30 cellular contexts compared by ENCODE assay signal in the genomic region with DNA sequence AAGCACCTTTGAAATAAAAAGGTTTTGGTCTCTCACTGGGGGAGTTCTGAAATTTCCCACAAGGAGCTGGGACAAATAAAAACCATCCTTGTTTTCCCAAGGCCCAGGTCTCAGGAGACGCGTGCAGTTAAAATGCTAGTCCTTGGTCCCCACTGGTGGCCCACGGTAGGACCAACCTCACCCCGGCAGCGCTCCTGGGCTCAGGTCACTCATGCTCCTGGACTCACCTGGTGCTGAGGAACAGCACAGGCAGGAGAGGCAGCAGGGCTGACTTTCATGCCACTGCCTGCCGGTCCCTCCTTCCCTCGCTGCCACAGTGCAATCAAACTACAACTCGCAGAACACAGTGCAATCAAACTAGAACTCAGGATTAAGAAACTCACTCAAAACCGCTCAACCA.
"Had no signal": no experiment of that assay in that cellular context is flagged by ENCODE, and none has a peak within 500 bp of the region (broad histone marks: within the 10 kb centered on the region; RNA-seq: fewer than 3 reads in every experiment).

No MANE protein-coding gene starts in this region.

- H3K27ac ChIP-seq: pancreas, prostate gland, right lobe of liver, sigmoid colon, suprapubic skin, testis, tibial artery, transverse colon, upper lobe of right lung, uterus had no signal

- H3K4me3 Mint-ChIP-seq: naive B cell; naive thymus-derived CD8-positive, alpha-beta T cell; natural killer cell treated with Interleukin-12 subunit alpha and Interleukin-12 subunit beta and Interleukin-15 and Interleukin-18, amount 100 ng/mL, for 72 hours; nephron progenitor cell; neural crest cell; stimulated activated memory B cell treated with anti-CD40 and anti-IgM and Interleukin-4, amounts not matched to agents 10 μg/mL and 1 μg/mL and 100 μg/mL, for 72 hours; stimulated activated naive CD8-positive, alpha-beta T cell treated with anti-CD3 and anti-CD28 coated beads, Interleukin-15, amount 100 ng/mL, for 72 hours; type B pancreatic cell had no signal

- H3K27me3 Mint-ChIP-seq: naive B cell; naive thymus-derived CD8-positive, alpha-beta T cell; natural killer cell treated with Interleukin-12 subunit alpha and Interleukin-12 subunit beta and Interleukin-15 and Interleukin-18, amount 100 ng/mL, for 72 hours; stimulated activated memory B cell treated with anti-CD40 and anti-IgM and Interleukin-4, amounts not matched to agents 10 μg/mL and 1 μg/mL and 100 μg/mL, for 72 hours; stimulated activated naive CD8-positive, alpha-beta T cell treated with anti-CD3 and anti-CD28 coated beads, Interleukin-15, amount 100 ng/mL, for 72 hours; type B pancreatic cell had no signal

- FAIRE-seq: pancreas, small intestine had no signal

- H3K36me3 ChIP-seq: pancreas, prostate gland, right lobe of liver, sigmoid colon, suprapubic skin, transverse colon, upper lobe of right lung, uterus had no signal

- H3K27ac Mint-ChIP-seq: naive B cell; naive thymus-derived CD8-positive, alpha-beta T cell; natural killer cell treated with Interleukin-12 subunit alpha and Interleukin-12 subunit beta and Interleukin-15 and Interleukin-18, amount 100 ng/mL, for 72 hours; nephron progenitor cell; stimulated activated memory B cell treated with anti-CD40 and anti-IgM and Interleukin-4, amounts not matched to agents 10 μg/mL and 1 μg/mL and 100 μg/mL, for 72 hours; stimulated activated naive CD8-positive, alpha-beta T cell treated with anti-CD3 and anti-CD28 coated beads, Interleukin-15, amount 100 ng/mL, for 72 hours; type B pancreatic cell had no signal

- H3K9me3 Mint-ChIP-seq: natural killer cell treated with Interleukin-12 subunit alpha and Interleukin-12 subunit beta and Interleukin-15 and Interleukin-18, amount 100 ng/mL, for 72 hours; type B pancreatic cell had no signal

- DNase-seq: naive B cell; naive thymus-derived CD8-positive, alpha-beta T cell; nephron progenitor cell; occipital lobe; retina; right lobe of liver; sigmoid colon; small intestine; stimulated activated CD4-positive, alpha-beta T cell treated with anti-CD3 and anti-CD28 coated beads, Interleukin-12 subunit alpha, Interleukin-12 subunit beta, amount 100 ng/mL, for 4 hours; stimulated activated CD4-positive, alpha-beta T cell treated with anti-CD3 and anti-CD28 coated beads, Interleukin-1b, Interleukin-23, amount 100 ng/mL, for 48 hours; stimulated activated CD4-positive, alpha-beta T cell treated with anti-CD3 and anti-CD28 coated beads, Interleukin-4, amount 100 ng/mL, for 1 hour; stimulated activated CD4-positive, alpha-beta T cell treated with anti-CD3 and anti-CD28 coated beads, Interleukin-4, amount 100 ng/mL, for 4 hours; stimulated activated CD8-positive, alpha-beta memory T cell treated with anti-CD3 and anti-CD28 coated beads, Interleukin-4, amount 100 ng/mL, for 48 hours; stimulated activated naive CD4-positive, alpha-beta T cell; stimulated activated naive CD8-positive, alpha-beta T cell treated with anti-CD3 and anti-CD28 coated beads, Interleukin-15, amount 100 ng/mL, for 72 hours; stimulated activated naive CD8-positive, alpha-beta T cell treated with anti-CD3 and anti-CD28 coated beads, Interleukin-15, Interleukin-2, amounts not matched to agents 100 U/mL and 50 U/mL, for 24 hours; substantia nigra; testis; tibial artery; transverse colon; upper lobe of right lung; uterus had no signal

- H3K27me3 ChIP-seq: pancreas, right lobe of liver, sigmoid colon, suprapubic skin, testis, tibial artery, transverse colon, upper lobe of right lung, uterus had no signal

- H3K4me3 ChIP-seq: pancreas, prostate gland, right lobe of liver, sigmoid colon, suprapubic skin, testis, tibial artery, transverse colon, upper lobe of right lung, uterus had no signal

- ATAC-seq: naive thymus-derived CD8-positive, alpha-beta T cell; natural killer cell treated with Interleukin-12 subunit alpha and Interleukin-12 subunit beta and Interleukin-15 and Interleukin-18, amount 100 ng/mL, for 72 hours; pancreas; right cardiac atrium; right lobe of liver; stimulated activated memory B cell treated with anti-CD40 and anti-IgM and Interleukin-4, amounts not matched to agents 10 μg/mL and 1 μg/mL and 100 μg/mL, for 72 hours; stimulated activated naive CD8-positive, alpha-beta T cell treated with anti-CD3 and anti-CD28 coated beads, Interleukin-15, amount 100 ng/mL, for 72 hours; stimulated activated naive CD8-positive, alpha-beta T cell treated with anti-CD3 and anti-CD28 coated beads, Interleukin-15, Interleukin-2, amounts not matched to agents 100 U/mL and 50 U/mL, for 24 hours; upper lobe of right lung had no signal

- H3K4me1 Mint-ChIP-seq: naive B cell; naive thymus-derived CD8-positive, alpha-beta T cell; nephron progenitor cell; neural crest cell; stimulated activated memory B cell treated with anti-CD40 and anti-IgM and Interleukin-4, amounts not matched to agents 10 μg/mL and 1 μg/mL and 100 μg/mL, for 72 hours; stimulated activated naive CD8-positive, alpha-beta T cell treated with anti-CD3 and anti-CD28 coated beads, Interleukin-15, amount 100 ng/mL, for 72 hours had no signal

- H3K36me3 Mint-ChIP-seq: naive B cell; stimulated activated memory B cell treated with anti-CD40 and anti-IgM and Interleukin-4, amounts not matched to agents 10 μg/mL and 1 μg/mL and 100 μg/mL, for 72 hours; type B pancreatic cell had no signal

- H3K4me1 ChIP-seq: pancreas, prostate gland, right lobe of liver, sigmoid colon, suprapubic skin, testis, tibial artery, upper lobe of right lung, uterus had no signal

- H3K9me3 ChIP-seq: pancreas, prostate gland, right lobe of liver, sigmoid colon, suprapubic skin, testis, tibial artery, transverse colon, upper lobe of right lung, uterus had no signal
